1 cellular context compared by ENCODE assay signal in the genomic region with DNA sequence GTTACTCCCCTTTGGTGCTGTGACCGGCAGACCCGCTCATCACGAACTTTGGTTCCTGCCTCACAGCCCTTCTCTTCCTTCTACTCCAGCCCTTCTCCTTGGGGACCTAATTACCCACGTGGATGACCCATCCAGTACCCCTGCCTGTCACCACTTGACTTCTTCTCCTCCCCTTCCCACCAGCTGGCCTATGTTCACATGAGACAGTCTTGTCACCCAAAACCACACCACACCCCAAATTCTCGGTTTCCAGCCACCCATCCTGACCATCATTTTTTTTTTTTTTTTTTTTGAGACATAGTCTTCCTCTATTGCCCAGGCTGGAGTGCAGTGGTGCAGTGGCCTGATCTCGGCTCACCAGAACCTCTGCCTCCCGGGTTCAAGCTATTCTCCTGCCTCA.
TF ChIP-seq lines count a peak whose summit lies in the region.

No MANE protein-coding gene starts in this region.

TF ChIP-seq in GM12878, 131 proteins besides CTCF, POLR2A, EP300 and RAD21:
- peak in 1 of 2 experiments; percentile 27; a peak in 1 of 4 replicates for TF ChIP-seq ETV6 (conservative IDR thresholded peaks at IDR 0.05 in 1 of 2, IDR thresholded peaks at IDR 0.05 in 1 of 2; ENCODE audit: borderline replicate concordance in 1 of 2, low read depth in 1 of 2)
- 0 out of 3 replicates have a peak, but pooled peaks have one; percentile 41 for TF ChIP-seq POU2F2 (IDR thresholded peaks at IDR 0.05; ENCODE audit: borderline replicate concordance, low read depth, low read length)
- TF ChIP-seq IKZF1 (conservative IDR thresholded peaks at IDR 0.05) = peak; percentile 49; the same call in 1 of the 2 replicates
- TF ChIP-seq, protein P1, sequence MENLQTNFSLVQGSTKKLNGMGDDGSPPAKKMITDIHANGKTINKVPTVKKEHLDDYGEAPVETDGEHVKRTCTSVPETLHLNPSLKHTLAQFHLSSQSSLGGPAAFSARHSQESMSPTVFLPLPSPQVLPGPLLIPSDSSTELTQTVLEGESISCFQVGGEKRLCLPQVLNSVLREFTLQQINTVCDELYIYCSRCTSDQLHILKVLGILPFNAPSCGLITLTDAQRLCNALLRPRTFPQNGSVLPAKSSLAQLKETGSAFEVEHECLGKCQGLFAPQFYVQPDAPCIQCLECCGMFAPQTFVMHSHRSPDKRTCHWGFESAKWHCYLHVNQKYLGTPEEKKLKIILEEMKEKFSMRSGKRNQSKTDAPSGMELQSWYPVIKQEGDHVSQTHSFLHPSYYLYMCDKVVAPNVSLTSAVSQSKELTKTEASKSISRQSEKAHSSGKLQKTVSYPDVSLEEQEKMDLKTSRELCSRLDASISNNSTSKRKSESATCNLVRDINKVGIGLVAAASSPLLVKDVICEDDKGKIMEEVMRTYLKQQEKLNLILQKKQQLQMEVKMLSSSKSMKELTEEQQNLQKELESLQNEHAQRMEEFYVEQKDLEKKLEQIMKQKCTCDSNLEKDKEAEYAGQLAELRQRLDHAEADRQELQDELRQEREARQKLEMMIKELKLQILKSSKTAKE (IDR thresholded peaks at IDR 0.05; ENCODE audit: low read depth, poor library complexity, severe bottlenecking) = peak; percentile 48
- peak; percentile 75 for TF ChIP-seq MEF2B (IDR thresholded peaks at IDR 0.05; ENCODE audit: partially characterized antibody, poor library complexity, severe bottlenecking)
- peak; percentile 88 for TF ChIP-seq PKNOX1 (IDR thresholded peaks at IDR 0.05)
- peak; percentile 84 for TF ChIP-seq MTA2 (IDR thresholded peaks at IDR 0.05; ENCODE audit: low read depth)
- TF ChIP-seq BCL11A (IDR thresholded peaks at IDR 0.05; ENCODE audit: low read depth, low read length) = peak; percentile 71; the same call in 1 of the 2 replicates
- peak; percentile 74; the same call in 1 of the 2 replicates for TF ChIP-seq CBFB (IDR thresholded peaks at IDR 0.05; ENCODE audit: low read depth)
- TF ChIP-seq PBX3 (IDR thresholded peaks at IDR 0.05; ENCODE audit: insufficient replicate concordance, low read depth, low read length) = peak; percentile 76
- TF ChIP-seq NR2F1 (conservative IDR thresholded peaks at IDR 0.05) = peak; percentile 75
- TF ChIP-seq ZNF384 (IDR thresholded peaks at IDR 0.05; ENCODE audit: borderline replicate concordance, low read depth, low read length) = peak; percentile 80
- peak; percentile 87 for TF ChIP-seq RELB (IDR thresholded peaks at IDR 0.05; ENCODE audit: low read depth)
- TF ChIP-seq BHLHE40 (IDR thresholded peaks at IDR 0.05; ENCODE audit: borderline replicate concordance in 1 of 2, low read depth in 2 of 2, low read length in 1 of 2) = peak; percentile 54 to 71; a peak in 3 of 4 replicates
- TF ChIP-seq RAD51 (IDR thresholded peaks at IDR 0.05) = peak; percentile 32; the same call in 1 of the 2 replicates
- TF ChIP-seq NFIC (IDR thresholded peaks at IDR 0.05; ENCODE audit: low read depth, low read length) = peak; percentile 41; the same call in 1 of the 2 replicates
- TF ChIP-seq IRF4 (IDR thresholded peaks at IDR 0.05; ENCODE audit: low read depth, low read length) = 0 out of 2 replicates have a peak, but pooled peaks have one; percentile 39
- TF ChIP-seq ATF7 (IDR thresholded peaks at IDR 0.05; ENCODE audit: low read depth) = peak; percentile 45
- peak; percentile 90 for TF ChIP-seq RUNX3 (IDR thresholded peaks at IDR 0.05; ENCODE audit: low read length)
- TF ChIP-seq PAX5 (IDR thresholded peaks at IDR 0.05; ENCODE audit: borderline replicate concordance, low read depth, low read length) = peak; percentile 53; the same call in 1 of the 2 replicates
- peak; percentile 89 for TF ChIP-seq EED (IDR thresholded peaks at IDR 0.05; ENCODE audit: low read depth)
- peak; percentile 88 for TF ChIP-seq MLLT1 (IDR thresholded peaks at IDR 0.05)
- TF ChIP-seq BCL3 (IDR thresholded peaks at IDR 0.05; ENCODE audit: borderline replicate concordance, insufficient read depth, low read depth, low read length, poor library complexity, severe bottlenecking) = peak; percentile 46
- peak; percentile 88 for TF ChIP-seq NBN (IDR thresholded peaks at IDR 0.05)
- TF ChIP-seq TCF12 (IDR thresholded peaks at IDR 0.05; ENCODE audit: low read depth, low read length) = peak; percentile 94
- TF ChIP-seq SMAD1 (IDR thresholded peaks at IDR 0.05; ENCODE audit: low read depth, partially characterized antibody) = peak; percentile 55
- TF ChIP-seq IKZF2 (IDR thresholded peaks at IDR 0.05) = peak; percentile 92 to 93
- peak; percentile 75; the same call in 1 of the 2 replicates for TF ChIP-seq TCF3 (IDR thresholded peaks at IDR 0.05; ENCODE audit: borderline replicate concordance, insufficient read depth, low read depth, low read length)
